In the genomic region with DNA sequence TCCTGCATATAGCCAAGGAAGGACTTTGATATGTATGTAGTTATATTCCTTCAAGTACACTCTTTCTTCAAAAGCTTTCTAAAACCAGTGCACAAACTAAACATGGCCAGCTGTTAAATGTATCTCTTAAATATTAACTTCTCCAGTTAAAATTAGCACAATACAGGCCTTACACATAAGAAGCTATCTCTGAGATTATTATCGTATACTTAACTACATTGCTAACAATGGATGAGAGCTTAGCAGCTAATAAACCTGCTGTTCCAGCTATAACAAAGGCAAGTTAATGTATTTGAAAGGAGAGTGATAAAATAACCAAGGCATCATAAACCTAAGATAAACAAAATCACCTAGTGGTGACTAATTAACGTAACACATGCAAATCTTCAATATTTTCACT, we compare ENCODE assay signal across 15 cellular contexts.
"Had no signal": no experiment of that assay in that cellular context is flagged by ENCODE, and none has a peak within 500 bp of the region (broad histone marks: within the 10 kb centered on the region; RNA-seq: fewer than 3 reads in every experiment).

No MANE protein-coding gene starts in this region.

- DNase-seq: activated CD4-positive, alpha-beta T cell treated with anti-CD3 and anti-CD28 coated beads, Interleukin-2, amount 10 ng/mL, durations not matched to agents 7 days and 5 days; activated CD4-positive, CD25-positive, alpha-beta regulatory T cell; activated naive CD4-positive, alpha-beta T cell treated with anti-CD3 and anti-CD28 coated beads for 36 hours; activated T-cell treated with anti-CD3 and anti-CD28 coated beads for 4 hours; colonic mucosa; effector CD4-positive, alpha-beta T cell; gastrocnemius medialis; heart right ventricle; left ventricle myocardium inferior; right cardiac atrium; thyroid gland; uterus had no signal

- H3K4me1 Mint-ChIP-seq: activated CD4-positive, alpha-beta T cell treated with anti-CD3 and anti-CD28 coated beads, Interleukin-2, amount 10 ng/mL, durations not matched to agents 7 days and 5 days; activated T-helper 17 cell treated with anti-CD3 and anti-CD28 coated beads, Interleukin-2, amount 50 U/mL, for 72 hours; memory B cell had no signal

- H3K27ac Mint-ChIP-seq: activated CD4-positive, alpha-beta T cell treated with anti-CD3 and anti-CD28 coated beads, Interleukin-2, amount 10 ng/mL, durations not matched to agents 7 days and 5 days; activated naive CD4-positive, alpha-beta T cell treated with anti-CD3 and anti-CD28 coated beads for 36 hours; activated T-helper 17 cell treated with anti-CD3 and anti-CD28 coated beads, Interleukin-2, amount 50 U/mL, for 72 hours; memory B cell; neural progenitor cell had no signal

- H3K9me3 Mint-ChIP-seq: activated CD4-positive, alpha-beta T cell treated with anti-CD3 and anti-CD28 coated beads, Interleukin-2, amount 10 ng/mL, durations not matched to agents 7 days and 5 days; activated naive CD4-positive, alpha-beta T cell treated with anti-CD3 and anti-CD28 coated beads for 36 hours; activated T-helper 17 cell treated with anti-CD3 and anti-CD28 coated beads, Interleukin-2, amount 50 U/mL, for 72 hours; neural progenitor cell had no signal

- H3K4me3 Mint-ChIP-seq: activated CD4-positive, alpha-beta T cell treated with anti-CD3 and anti-CD28 coated beads, Interleukin-2, amount 10 ng/mL, durations not matched to agents 7 days and 5 days; activated naive CD4-positive, alpha-beta T cell treated with anti-CD3 and anti-CD28 coated beads for 36 hours; activated T-helper 17 cell treated with anti-CD3 and anti-CD28 coated beads, Interleukin-2, amount 50 U/mL, for 72 hours; memory B cell; neural progenitor cell had no signal

- H3K27me3 Mint-ChIP-seq: activated CD4-positive, alpha-beta T cell treated with anti-CD3 and anti-CD28 coated beads, Interleukin-2, amount 10 ng/mL, durations not matched to agents 7 days and 5 days; activated T-helper 17 cell treated with anti-CD3 and anti-CD28 coated beads, Interleukin-2, amount 50 U/mL, for 72 hours; memory B cell had no signal

- H3K36me3 Mint-ChIP-seq: memory B cell, neural progenitor cell had no signal
